12 cellular contexts compared by ENCODE assay signal in genomic region chr4:4595252-4595651, GRCh38. TPM values are rescaled to one million over a fixed set of nuclear protein-coding genes. Genes with fewer than 3 reads are reported as not detected.
A peak's percentile ranks its signal among the peaks of the same experiment; 100 is the strongest.
DNase-seq lines count a peak whose midpoint lies in the region; TF ChIP-seq lines count a peak whose summit lies in the region.
"Had no signal": no experiment of that assay in that cellular context is flagged by ENCODE, and none has a peak within 500 bp of the region (broad histone marks: within the 10 kb centered on the region; RNA-seq: fewer than 3 reads in every experiment).

No MANE protein-coding gene starts in this region.

- H3K9me3 ChIP-seq in BE2C, result no peaks in the 10 kb centered on the region

- no peak overlapping the region for H3K4me3 ChIP-seq in BE2C (ENCODE audit: low read depth, low read length)
- H3K4me3 ChIP-seq in fibroblast of mammary gland (ENCODE audit: control insufficient read depth, low read depth, low read length), result no peak overlapping the region
- H3K4me3 ChIP-seq: lower lobe of right lung, right atrium auricular region had no signal

- H3K27me3 ChIP-seq in BE2C, result no peaks in the 10 kb centered on the region
- H3K27me3 ChIP-seq: right atrium auricular region had no signal

- no peak for DNase-seq in BE2C
- DNase-seq in OCI-M1 (lab: John Stamatoyannopoulos, UW), result peak; percentile 13
- no peak for DNase-seq in fibroblast of mammary gland (ENCODE audit: low read depth)
- DNase-seq in NCI-H146 treated with DMSO at 0.1 percent for 48 hours (lab: John Stamatoyannopoulos, UW; ENCODE audit: unreplicated experiment), result no peak
- DNase-seq in kidney glomerular epithelial cell (lab: John Stamatoyannopoulos, UW), result no peak
- no peak for DNase-seq in stimulated activated CD4-positive, alpha-beta T cell treated with anti-CD3 and anti-CD28 coated beads, Interleukin-2, amount 100 ng/mL, for 24 hours
- DNase-seq: activated CD4-positive, alpha-beta T cell treated with anti-CD3 and anti-CD28 coated beads, Interleukin-2, amount 10 ng/mL, durations not matched to agents 7 days and 5 days; amygdala; lower lobe of right lung; stimulated activated CD4-positive, alpha-beta T cell treated with anti-CD3 and anti-CD28 coated beads, Interleukin-4, amount 100 ng/mL, for 4 hours had no signal

- no peaks in the 10 kb centered on the region for H3K4me1 ChIP-seq in BE2C
- H3K4me1 ChIP-seq: lower lobe of right lung, right atrium auricular region had no signal

- TF ChIP-seq CTCF in BE2C (IDR thresholded peaks at IDR 0.05; ENCODE audit: low read depth, low read length) (peak; percentile 52), GM12872 (IDR thresholded peaks at IDR 0.05; ENCODE audit: insufficient read depth, low read depth, low read length) (peak; percentile 48; the same call in 2 of the 3 replicates), fibroblast of mammary gland (conservative IDR thresholded peaks at IDR 0.05; ENCODE audit: control insufficient read depth, insufficient read depth, low read depth, low read length) (peak; percentile 26)

- H3K36me3 ChIP-seq in BE2C, result 0 out of 2 replicates have a peak, but pooled peaks cover 3% of the 10 kb centered on the region
- H3K36me3 ChIP-seq: lower lobe of right lung, right atrium auricular region had no signal

RNA-seq across cellular contexts. Expression of gene STX18, which starts 53.4 kb away (rescaled TPM):
- polyA plus RNA-seq in BE2C (2012; ENCODE audit: insufficient read depth, insufficient read length, low read depth), result 26.6 TPM
